8 cellular contexts compared by ENCODE assay signal in the genomic region with DNA sequence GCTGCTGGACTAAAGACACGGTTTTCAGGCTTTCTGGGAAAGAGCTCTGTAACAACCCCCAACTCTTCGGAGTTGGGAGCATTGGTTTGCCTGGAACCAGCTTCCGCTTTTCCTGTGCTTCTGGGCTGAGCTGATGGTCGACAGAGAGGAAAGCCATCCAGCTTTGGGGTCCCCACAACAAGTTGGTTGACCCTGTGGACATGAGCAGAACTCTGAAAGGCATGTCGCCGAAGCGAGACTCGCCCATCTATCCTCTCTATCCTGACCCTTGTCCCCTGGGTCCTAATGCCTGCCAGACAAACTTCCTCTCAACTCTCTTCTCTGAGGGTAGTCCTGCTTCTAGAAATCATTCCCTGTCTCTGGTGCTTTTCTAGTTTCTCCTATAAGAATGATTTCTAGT. TPM values are rescaled to one million over a fixed set of nuclear protein-coding genes. Genes with fewer than 3 reads are reported as not detected.
DNase-seq lines count a peak whose midpoint lies in the region; ATAC-seq and TF ChIP-seq lines count a peak whose summit lies in the region.

No MANE protein-coding gene starts in this region.

- H3K27ac Mint-ChIP-seq in endothelial cell (ENCODE audit: unreplicated experiment), result peak overlapping the region; percentile 13
- no peak overlapping the region for H3K27ac Mint-ChIP-seq in stimulated activated effector memory CD8-positive, alpha-beta T cell treated with anti-CD3 and anti-CD28 coated beads, Interleukin-12 subunit alpha, Interleukin-12 subunit beta, amount 100 ng/mL, for 72 hours

- H3F3A ChIP-seq in OCI-LY1 (ENCODE audit: insufficient read depth, low read length), result no peaks in the 10 kb centered on the region

- H3K4me3 ChIP-seq in OCI-LY1 (ENCODE audit: low read depth, low read length, poor library complexity, severe bottlenecking), result peak overlapping the region; percentile 36

- H3K36me3 Mint-ChIP-seq in activated T-cell treated with anti-CD3 and anti-CD28 coated beads, Interleukin-2, amount 50 U/mL, for 4 hours (ENCODE audit: insufficient read depth), result no peaks in the 10 kb centered on the region
- peaks cover 8% of the 10 kb centered on the region for H3K36me3 Mint-ChIP-seq in endothelial cell (ENCODE audit: low read depth, unreplicated experiment)
- no peaks in the 10 kb centered on the region for H3K36me3 Mint-ChIP-seq in stimulated activated effector memory CD8-positive, alpha-beta T cell treated with anti-CD3 and anti-CD28 coated beads, Interleukin-12 subunit alpha, Interleukin-12 subunit beta, amount 100 ng/mL, for 72 hours

- no peak overlapping the region; the same call in 1 of the 2 replicates for H3K9ac ChIP-seq in OCI-LY1 (ENCODE audit: low read length)

- no peaks in the 10 kb centered on the region for H3K79me2 ChIP-seq in OCI-LY1 (ENCODE audit: insufficient read depth, low read length)

- H3K4me2 ChIP-seq in OCI-LY1 (ENCODE audit: low read length), result peak overlapping the region; percentile 54

- no peaks in the 10 kb centered on the region for H4K20me1 ChIP-seq in OCI-LY1 (ENCODE audit: insufficient read depth, low read length)

- H2AFZ ChIP-seq in OCI-LY1 (ENCODE audit: low read length), result no peak overlapping the region

- no peaks in the 10 kb centered on the region for H3K27me3 ChIP-seq in OCI-LY1 (ENCODE audit: insufficient read depth, low read length)

- peak overlapping the region; percentile 29 for H3K4me3 Mint-ChIP-seq in activated T-cell treated with anti-CD3 and anti-CD28 coated beads, Interleukin-2, amount 50 U/mL, for 4 hours
- peak overlapping the region; percentile 83 for H3K4me3 Mint-ChIP-seq in endothelial cell (ENCODE audit: unreplicated experiment)
- peak overlapping the region; percentile 29 for H3K4me3 Mint-ChIP-seq in stimulated activated effector memory CD8-positive, alpha-beta T cell treated with anti-CD3 and anti-CD28 coated beads, Interleukin-12 subunit alpha, Interleukin-12 subunit beta, amount 100 ng/mL, for 72 hours

- no peak overlapping the region for H3K27ac ChIP-seq in OCI-LY1 (ENCODE audit: low read depth, low read length, poor library complexity, severe bottlenecking)

- H3K27me3 Mint-ChIP-seq in activated T-cell treated with anti-CD3 and anti-CD28 coated beads, Interleukin-2, amount 50 U/mL, for 4 hours (ENCODE audit: low read depth), result peaks cover 40% of the 10 kb centered on the region
- peaks cover 14% of the 10 kb centered on the region for H3K27me3 Mint-ChIP-seq in endothelial cell (ENCODE audit: unreplicated experiment)

- TF ChIP-seq POLR2A in GM18505 (IDR thresholded peaks at IDR 0.05; ENCODE audit: borderline replicate concordance, extremely low read depth, insufficient read depth, insufficient read length), result no peak

- no peaks in the 10 kb centered on the region for H3K9me2 ChIP-seq in OCI-LY1 (ENCODE audit: low read depth, low read length)

- no peak for DNase-seq in activated T-cell treated with anti-CD3 and anti-CD28 coated beads, Interleukin-2, amount 50 U/mL, for 4 hours
- no peak for DNase-seq in activated T-cell treated with anti-CD3 and anti-CD28 coated beads, Interleukin-2, amount 50 U/mL, for 1 hour
- DNase-seq in endothelial cell (ENCODE audit: low spot score) (no peak), cortex of kidney (lab: John Stamatoyannopoulos, UW) (no peak), omental fat pad (ENCODE audit: low spot score) (no peak)
- DNase-seq in stimulated activated effector memory CD8-positive, alpha-beta T cell treated with anti-CD3 and anti-CD28 coated beads, Interleukin-12 subunit alpha, Interleukin-12 subunit beta, amount 100 ng/mL, for 72 hours (ENCODE audit: low spot score in 2 of 2), result no peak

- no peaks in the 10 kb centered on the region for H3K9me3 Mint-ChIP-seq in activated T-cell treated with anti-CD3 and anti-CD28 coated beads, Interleukin-2, amount 50 U/mL, for 4 hours
- no peaks in the 10 kb centered on the region for H3K9me3 Mint-ChIP-seq in endothelial cell (ENCODE audit: unreplicated experiment)
- H3K9me3 Mint-ChIP-seq in stimulated activated effector memory CD8-positive, alpha-beta T cell treated with anti-CD3 and anti-CD28 coated beads, Interleukin-12 subunit alpha, Interleukin-12 subunit beta, amount 100 ng/mL, for 72 hours, result no peaks in the 10 kb centered on the region

- no peaks in the 10 kb centered on the region for H3K36me3 ChIP-seq in OCI-LY1 (ENCODE audit: insufficient read depth, low read length)

- H3K4me1 Mint-ChIP-seq in activated T-cell treated with anti-CD3 and anti-CD28 coated beads, Interleukin-2, amount 50 U/mL, for 4 hours (ENCODE audit: low read depth), result peaks cover 10% of the 10 kb centered on the region
- peaks cover 17% of the 10 kb centered on the region for H3K4me1 Mint-ChIP-seq in endothelial cell (ENCODE audit: unreplicated experiment)
- peaks cover 17% of the 10 kb centered on the region for H3K4me1 Mint-ChIP-seq in stimulated activated effector memory CD8-positive, alpha-beta T cell treated with anti-CD3 and anti-CD28 coated beads, Interleukin-12 subunit alpha, Interleukin-12 subunit beta, amount 100 ng/mL, for 72 hours

- peaks cover 6% of the 10 kb centered on the region for H3K4me1 ChIP-seq in OCI-LY1 (ENCODE audit: insufficient read depth, low read length, severe bottlenecking)

- no peak for ATAC-seq in activated T-cell treated with anti-CD3 and anti-CD28 coated beads, Interleukin-2, amount 50 U/mL, for 4 hours
- no peak for ATAC-seq in stimulated activated effector memory CD8-positive, alpha-beta T cell treated with anti-CD3 and anti-CD28 coated beads, Interleukin-12 subunit alpha, Interleukin-12 subunit beta, amount 100 ng/mL, for 72 hours
- ATAC-seq in omental fat pad (ENCODE audit: low FRiP score) (no peak), GM18505 (IDR thresholded peaks at IDR 0.05; ENCODE audit: unreplicated experiment) (no peak)

- no peaks in the 10 kb centered on the region for H3K9me3 ChIP-seq in OCI-LY1 (ENCODE audit: low read length)

- TF ChIP-seq CTCF in OCI-LY1 (IDR thresholded peaks at IDR 0.05; ENCODE audit: low read length), result no peak
- TF ChIP-seq CTCF in endothelial cell (IDR thresholded peaks at IDR 0.05; ENCODE audit: unreplicated experiment), result no peak
- TF ChIP-seq CTCF in omental fat pad (IDR thresholded peaks at IDR 0.05), result no peak

RNA-seq across cellular contexts. Expression of gene FCGR2A, which starts 31.9 kb away (rescaled TPM):
- total RNA-seq in activated T-cell treated with anti-CD3 and anti-CD28 coated beads, Interleukin-2, amount 50 U/mL, for 4 hours, result under 1 TPM; 0.29 to 0.86 (median 0.38) TPM
- 0.41 TPM for total RNA-seq in endothelial cell (ENCODE audit: unreplicated experiment)
- 100 to 1,000 TPM; 118 to 222 (median 130) TPM for total RNA-seq in omental fat pad

RNA-seq across cellular contexts. Expression of gene HSPA6, which starts 51.0 kb away (rescaled TPM):
- 1 to 10 TPM in 2 of 3 donors, under 1 TPM in 1; 0.82 to 3.8 (median 1.9) TPM for total RNA-seq in activated T-cell treated with anti-CD3 and anti-CD28 coated beads, Interleukin-2, amount 50 U/mL, for 4 hours
- not detected for total RNA-seq in endothelial cell (ENCODE audit: unreplicated experiment)
- total RNA-seq in omental fat pad, result 100 to 1,000 TPM in 1 of 4 donors, 10 to 100 TPM in 2, 1 to 10 TPM in 1; 8.2 to 134 (median 18.8) TPM

Comparison
In these comparisons a context has a peak if more than half of its experiments do, and no peak if none do; other contexts are left out.
1. H3K4me3 Mint-ChIP-seq: peak in every context shown above with its lines; median percentile 83 in endothelial cell; 29 in activated T-cell treated with anti-CD3 and anti-CD28 coated beads, Interleukin-2, amount 50 U/mL, for 4 hours; 29 in stimulated activated effector memory CD8-positive, alpha-beta T cell treated with anti-CD3 and anti-CD28 coated beads, Interleukin-12 subunit alpha, Interleukin-12 subunit beta, amount 100 ng/mL, for 72 hours.
2. RNA of gene FCGR2A, which starts 31.9 kb away (total RNA-seq): 118 to 222 TPM in omental fat pad; 0.41 TPM in endothelial cell (single experiment) and 0.29 to 0.86 TPM in activated T-cell treated with anti-CD3 and anti-CD28 coated beads, Interleukin-2, amount 50 U/mL, for 4 hours; every median in the first group is over 10 times any median in the second.